ENCODE assay signal across 21 cellular contexts in genomic region chr2:133802366-133802765, GRCh38.
"Had no signal": no experiment of that assay in that cellular context is flagged by ENCODE, and none has a peak within 500 bp of the region (broad histone marks: within the 10 kb centered on the region; RNA-seq: fewer than 3 reads in every experiment).

No MANE protein-coding gene starts in this region.

- H3K36me3 Mint-ChIP-seq: activated CD8-positive, alpha-beta memory T cell treated with anti-CD3 and anti-CD28 coated beads, Interleukin-2, amount 10 ng/mL, durations not matched to agents 7 days and 5 days; activated naive CD8-positive, alpha-beta T cell treated with anti-CD3 and anti-CD28 coated beads for 36 hours; natural killer cell; stimulated activated naive B cell treated with anti-CD40 and anti-IgM and Interleukin-4, amounts not matched to agents 10 μg/mL and 1 μg/mL and 100 μg/mL, for 72 hours had no signal

- H3K36me3 ChIP-seq: lower lobe of right lung, neutrophil, spleen, thoracic aorta, upper lobe of left lung had no signal

- ATAC-seq: activated CD8-positive, alpha-beta memory T cell treated with anti-CD3 and anti-CD28 coated beads, Interleukin-2, amount 10 ng/mL, durations not matched to agents 7 days and 5 days; activated T-helper 17 cell treated with anti-CD3 and anti-CD28 coated beads, Interleukin-2, amount 50 U/mL, for 72 hours; body of pancreas; lower lobe of right lung; natural killer cell; stimulated activated naive B cell treated with anti-CD40 and anti-IgM and Interleukin-4, amounts not matched to agents 10 μg/mL and 1 μg/mL and 100 μg/mL, for 72 hours had no signal

- H3K27me3 ChIP-seq: body of pancreas, neutrophil, upper lobe of left lung had no signal

- H3K27me3 Mint-ChIP-seq: activated CD4-positive, alpha-beta memory T cell treated with anti-CD3 and anti-CD28 coated beads, Interleukin-2, amount 10 ng/mL, durations not matched to agents 7 days and 5 days had no signal

- H3K4me1 ChIP-seq: body of pancreas, lower lobe of right lung, spleen, upper lobe of left lung had no signal

- H3K4me3 ChIP-seq: body of pancreas, lower lobe of right lung, spleen, thoracic aorta, upper lobe of left lung had no signal

- H3K4me3 Mint-ChIP-seq: activated B cell treated with CpG ODN at 0.5 μM for 24 hours; activated CD4-positive, alpha-beta memory T cell treated with anti-CD3 and anti-CD28 coated beads, Interleukin-2, amount 10 ng/mL, durations not matched to agents 7 days and 5 days; activated CD8-positive, alpha-beta memory T cell treated with anti-CD3 and anti-CD28 coated beads, Interleukin-2, amount 10 ng/mL, durations not matched to agents 7 days and 5 days; activated naive CD8-positive, alpha-beta T cell treated with anti-CD3 and anti-CD28 coated beads for 36 hours; activated T-helper 17 cell treated with anti-CD3 and anti-CD28 coated beads, Interleukin-2, amount 50 U/mL, for 72 hours; natural killer cell; stimulated activated naive B cell treated with anti-CD40 and anti-IgM and Interleukin-4, amounts not matched to agents 10 μg/mL and 1 μg/mL and 100 μg/mL, for 72 hours had no signal

- H3K27ac ChIP-seq: body of pancreas, lower lobe of right lung, neutrophil, spleen, thoracic aorta, upper lobe of left lung had no signal

- H3K4me1 Mint-ChIP-seq: activated B cell treated with CpG ODN at 0.5 μM for 24 hours; activated CD4-positive, alpha-beta memory T cell treated with anti-CD3 and anti-CD28 coated beads, Interleukin-2, amount 10 ng/mL, durations not matched to agents 7 days and 5 days; activated CD8-positive, alpha-beta memory T cell treated with anti-CD3 and anti-CD28 coated beads, Interleukin-2, amount 10 ng/mL, durations not matched to agents 7 days and 5 days; activated naive CD8-positive, alpha-beta T cell treated with anti-CD3 and anti-CD28 coated beads for 36 hours; activated T-helper 17 cell treated with anti-CD3 and anti-CD28 coated beads, Interleukin-2, amount 50 U/mL, for 72 hours; natural killer cell; stimulated activated naive B cell treated with anti-CD40 and anti-IgM and Interleukin-4, amounts not matched to agents 10 μg/mL and 1 μg/mL and 100 μg/mL, for 72 hours had no signal

- H3K9me3 ChIP-seq: body of pancreas, neutrophil, thoracic aorta, upper lobe of left lung had no signal

- H3K9me3 Mint-ChIP-seq: activated T-helper 17 cell treated with anti-CD3 and anti-CD28 coated beads, Interleukin-2, amount 50 U/mL, for 72 hours had no signal

- DNase-seq: activated B cell treated with CpG ODN at 0.5 μM for 24 hours; activated CD4-positive, alpha-beta memory T cell treated with anti-CD3 and anti-CD28 coated beads, Interleukin-2, amount 10 ng/mL, durations not matched to agents 7 days and 5 days; activated CD4-positive, alpha-beta T cell treated with anti-CD3 and anti-CD28 coated beads for 48 hours; activated CD8-positive, alpha-beta memory T cell treated with anti-CD3 and anti-CD28 coated beads, Interleukin-2, amount 10 ng/mL, durations not matched to agents 7 days and 5 days; activated naive CD4-positive, alpha-beta T cell; activated naive CD8-positive, alpha-beta T cell treated with anti-CD3 and anti-CD28 coated beads for 36 hours; body of pancreas; cortex of kidney; erythroblast; foreskin melanocyte; glutamatergic neuron; hippocampal formation; lower lobe of right lung; natural killer cell; posterior cingulate gyrus; spleen; stimulated activated naive B cell treated with anti-CD40 and anti-IgM and Interleukin-4, amounts not matched to agents 10 μg/mL and 1 μg/mL and 100 μg/mL, for 72 hours had no signal

- H3K27ac Mint-ChIP-seq: activated B cell treated with CpG ODN at 0.5 μM for 24 hours; activated CD4-positive, alpha-beta memory T cell treated with anti-CD3 and anti-CD28 coated beads, Interleukin-2, amount 10 ng/mL, durations not matched to agents 7 days and 5 days; activated CD8-positive, alpha-beta memory T cell treated with anti-CD3 and anti-CD28 coated beads, Interleukin-2, amount 10 ng/mL, durations not matched to agents 7 days and 5 days; activated naive CD8-positive, alpha-beta T cell treated with anti-CD3 and anti-CD28 coated beads for 36 hours; activated T-helper 17 cell treated with anti-CD3 and anti-CD28 coated beads, Interleukin-2, amount 50 U/mL, for 72 hours; natural killer cell; stimulated activated naive B cell treated with anti-CD40 and anti-IgM and Interleukin-4, amounts not matched to agents 10 μg/mL and 1 μg/mL and 100 μg/mL, for 72 hours had no signal
